17 cellular contexts compared by ENCODE assay signal in the genomic region with DNA sequence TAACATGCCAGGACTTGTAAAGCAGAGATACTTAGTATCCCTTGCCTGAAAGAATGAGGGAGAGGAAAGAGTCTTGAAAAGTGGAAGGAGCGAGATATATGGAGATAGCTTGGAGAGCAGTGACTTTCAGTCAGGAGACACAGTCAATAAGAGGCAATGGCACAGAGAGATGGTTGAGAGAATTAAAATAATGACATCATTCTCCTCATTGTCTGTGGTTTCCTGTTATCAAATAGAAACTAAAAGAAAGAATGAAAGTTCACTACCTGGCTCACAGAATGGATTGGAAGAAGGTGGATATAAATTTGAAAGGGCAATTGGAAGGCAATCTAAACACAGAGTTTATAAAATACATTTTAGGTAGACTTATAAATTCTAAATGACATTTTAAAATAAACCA.
A peak's percentile ranks its signal among the peaks of the same experiment; 100 is the strongest.
DNase-seq lines count a peak whose midpoint lies in the region; ATAC-seq and TF ChIP-seq lines count a peak whose summit lies in the region.
"Had no signal": no experiment of that assay in that cellular context is flagged by ENCODE, and none has a peak within 500 bp of the region (broad histone marks: within the 10 kb centered on the region; RNA-seq: fewer than 3 reads in every experiment).

No MANE protein-coding gene starts in this region.

- H3K27ac ChIP-seq in HEK293 (ENCODE audit: extremely low read depth, low read depth, low read length) = no peak overlapping the region
- H3K27ac ChIP-seq: prostate gland, stomach had no signal

- peaks cover 19 to 35% (median 32%) of the 10 kb centered on the region in 3 donors for H3K9me3 Mint-ChIP-seq in T-cell
- H3K9me3 Mint-ChIP-seq in naive thymus-derived CD8-positive, alpha-beta T cell = peaks cover 0 to 19% (median 9%) of the 10 kb centered on the region in 9 donors

- H3K27me3 Mint-ChIP-seq in T-cell = no peaks in the 10 kb centered on the region
- H3K27me3 Mint-ChIP-seq in naive thymus-derived CD8-positive, alpha-beta T cell = no peaks in the 10 kb centered on the region

- POLR2A ChIA-PET in HEK293 (lab: Yijun Ruan, JAX) (no interaction called here), T-cell (lab: Charles Lee) (no interaction called here)
- POLR2A ChIA-PET in naive thymus-derived CD8-positive, alpha-beta T cell (lab: Charles Lee) = no interaction called here

- H3K4me3 ChIP-seq in GM06990 (replicated peaks; ENCODE audit: low read depth, low read length) (no peak overlapping the region), HEK293 (ENCODE audit: low read depth, low read length) (no peak overlapping the region)
- H3K4me3 ChIP-seq: prostate gland, stomach had no signal

- no peaks in the 10 kb centered on the region for H3K4me1 ChIP-seq in HEK293 (ENCODE audit: control insufficient read depth, insufficient read depth, low read length)
- H3K4me1 ChIP-seq: prostate gland, stomach had no signal

- ATAC-seq in GM18867 (IDR thresholded peaks at IDR 0.05; ENCODE audit: unreplicated experiment) (peak; percentile 90), HG03469 (IDR thresholded peaks at IDR 0.05; ENCODE audit: unreplicated experiment) (peak; percentile 50), T-cell (replicated peaks in 1 of 4) (no peak), GM18873 (IDR thresholded peaks at IDR 0.05; ENCODE audit: low FRiP score, unreplicated experiment) (no peak)
- no peak for ATAC-seq in naive thymus-derived CD8-positive, alpha-beta T cell

- H3K36me3 Mint-ChIP-seq in T-cell = no peaks in the 10 kb centered on the region
- H3K36me3 Mint-ChIP-seq in naive thymus-derived CD8-positive, alpha-beta T cell = no peaks in the 10 kb centered on the region

- no peaks in the 10 kb centered on the region for H3K4me1 Mint-ChIP-seq in T-cell
- H3K4me1 Mint-ChIP-seq in naive thymus-derived CD8-positive, alpha-beta T cell = no peaks in the 10 kb centered on the region

- DNase-seq in GM06990 (ENCODE audit: extremely low read depth, insufficient read length) (peak; percentile 19), SW 1271 (lab: John Stamatoyannopoulos, UW) (no peak), T-cell (no peak)
- no peak for DNase-seq in naive thymus-derived CD8-positive, alpha-beta T cell
- DNase-seq: activated CD8-positive, alpha-beta memory T cell treated with anti-CD3 and anti-CD28 coated beads, Interleukin-2, amount 50 U/mL, for 4 hours; activated naive CD4-positive, alpha-beta T cell treated with Interleukin-2 at 50 U/mL for 16 hours; effector memory CD4-positive, alpha-beta T cell; GF-D8; NCI-H2081; NCI-H82; stimulated activated CD4-positive, alpha-beta T cell treated with anti-CD3 and anti-CD28 coated beads, Interleukin-12 subunit alpha, Interleukin-12 subunit beta, amount 100 ng/mL, for 4 hours; stomach had no signal

- TF ChIP-seq CTCF in GM06990 (IDR thresholded peaks at IDR 0.05; ENCODE audit: insufficient read depth, low read length, poor library complexity, severe bottlenecking) (no peak), HEK293 (tag by site-specific recombination; IDR thresholded peaks at IDR 0.05) (no peak)

- H3K27ac Mint-ChIP-seq in T-cell = no peak overlapping the region
- H3K27ac Mint-ChIP-seq in naive thymus-derived CD8-positive, alpha-beta T cell = no peak overlapping the region

- H3K27me3 ChIP-seq in GM06990 (replicated peaks; ENCODE audit: control insufficient read depth, insufficient read depth, low read length) = no peaks in the 10 kb centered on the region; the same call in 1 of the 2 replicates
- H3K27me3 ChIP-seq: stomach had no signal

- H3K36me3 ChIP-seq in GM06990 (ENCODE audit: control insufficient read depth, insufficient read depth, low read length) (no peaks in the 10 kb centered on the region), HEK293 (ENCODE audit: control insufficient read depth in 2 of 2, insufficient read depth in 1 of 2, low read length in 2 of 2) (no peaks in the 10 kb centered on the region)
- H3K36me3 ChIP-seq: prostate gland, stomach had no signal

- no peak overlapping the region for H3K4me3 Mint-ChIP-seq in T-cell
- no peak overlapping the region for H3K4me3 Mint-ChIP-seq in naive thymus-derived CD8-positive, alpha-beta T cell

- H3K9me3 ChIP-seq in HEK293 (ENCODE audit: control insufficient read depth, insufficient read depth, low read depth, low read length) = no peaks in the 10 kb centered on the region
- H3K9me3 ChIP-seq: prostate gland, stomach had no signal

- CTCF ChIA-PET in HEK293 (lab: Yijun Ruan, JAX) (interaction anchor here (1.3 kb wide), 1 partner anchor 8 kb away, joined by 3 read pairs; no protein-coding TSS in a partner anchor), T-cell (lab: Charles Lee) (no interaction called here)

TF ChIP-seq in HEK293, 187 proteins besides CTCF, POLR2A, EP300 and RAD21:
- TF ChIP-seq, protein P1, sequence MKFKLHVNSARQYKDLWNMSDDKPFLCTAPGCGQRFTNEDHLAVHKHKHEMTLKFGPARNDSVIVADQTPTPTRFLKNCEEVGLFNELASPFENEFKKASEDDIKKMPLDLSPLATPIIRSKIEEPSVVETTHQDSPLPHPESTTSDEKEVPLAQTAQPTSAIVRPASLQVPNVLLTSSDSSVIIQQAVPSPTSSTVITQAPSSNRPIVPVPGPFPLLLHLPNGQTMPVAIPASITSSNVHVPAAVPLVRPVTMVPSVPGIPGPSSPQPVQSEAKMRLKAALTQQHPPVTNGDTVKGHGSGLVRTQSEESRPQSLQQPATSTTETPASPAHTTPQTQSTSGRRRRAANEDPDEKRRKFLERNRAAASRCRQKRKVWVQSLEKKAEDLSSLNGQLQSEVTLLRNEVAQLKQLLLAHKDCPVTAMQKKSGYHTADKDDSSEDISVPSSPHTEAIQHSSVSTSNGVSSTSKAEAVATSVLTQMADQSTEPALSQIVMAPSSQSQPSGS (tag by site-specific recombination; IDR thresholded peaks at IDR 0.05; ENCODE audit: low read depth) = 0 out of 2 replicates have a peak, but pooled peaks have one; percentile 4
- TF ChIP-seq, protein P2, sequence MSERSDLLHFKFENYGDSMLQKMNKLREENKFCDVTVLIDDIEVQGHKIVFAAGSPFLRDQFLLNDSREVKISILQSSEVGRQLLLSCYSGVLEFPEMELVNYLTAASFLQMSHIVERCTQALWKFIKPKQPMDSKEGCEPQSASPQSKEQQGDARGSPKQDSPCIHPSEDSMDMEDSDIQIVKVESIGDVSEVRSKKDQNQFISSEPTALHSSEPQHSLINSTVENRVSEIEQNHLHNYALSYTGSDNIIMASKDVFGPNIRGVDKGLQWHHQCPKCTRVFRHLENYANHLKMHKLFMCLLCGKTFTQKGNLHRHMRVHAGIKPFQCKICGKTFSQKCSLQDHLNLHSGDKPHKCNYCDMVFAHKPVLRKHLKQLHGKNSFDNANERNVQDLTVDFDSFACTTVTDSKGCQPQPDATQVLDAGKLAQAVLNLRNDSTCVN (tag by site-specific recombination; optimal IDR thresholded peaks at IDR 0.05) = no peak
- no peak for TF ChIP-seq HOXA7 (CRISPR knock-in tag; IDR thresholded peaks at IDR 0.05; ENCODE audit: borderline replicate concordance)

Comparison
In these comparisons a context has a peak if more than half of its experiments do, and no peak if none do; other contexts are left out.
1. ATAC-seq: peak in GM18867 (single experiment) and HG03469 (single experiment); none in T-cell (0 of 4), naive thymus-derived CD8-positive, alpha-beta T cell (0 of 2) and GM18873 (single experiment).